Comparison of ENCODE assay signal across 8 cellular contexts in the genomic region with DNA sequence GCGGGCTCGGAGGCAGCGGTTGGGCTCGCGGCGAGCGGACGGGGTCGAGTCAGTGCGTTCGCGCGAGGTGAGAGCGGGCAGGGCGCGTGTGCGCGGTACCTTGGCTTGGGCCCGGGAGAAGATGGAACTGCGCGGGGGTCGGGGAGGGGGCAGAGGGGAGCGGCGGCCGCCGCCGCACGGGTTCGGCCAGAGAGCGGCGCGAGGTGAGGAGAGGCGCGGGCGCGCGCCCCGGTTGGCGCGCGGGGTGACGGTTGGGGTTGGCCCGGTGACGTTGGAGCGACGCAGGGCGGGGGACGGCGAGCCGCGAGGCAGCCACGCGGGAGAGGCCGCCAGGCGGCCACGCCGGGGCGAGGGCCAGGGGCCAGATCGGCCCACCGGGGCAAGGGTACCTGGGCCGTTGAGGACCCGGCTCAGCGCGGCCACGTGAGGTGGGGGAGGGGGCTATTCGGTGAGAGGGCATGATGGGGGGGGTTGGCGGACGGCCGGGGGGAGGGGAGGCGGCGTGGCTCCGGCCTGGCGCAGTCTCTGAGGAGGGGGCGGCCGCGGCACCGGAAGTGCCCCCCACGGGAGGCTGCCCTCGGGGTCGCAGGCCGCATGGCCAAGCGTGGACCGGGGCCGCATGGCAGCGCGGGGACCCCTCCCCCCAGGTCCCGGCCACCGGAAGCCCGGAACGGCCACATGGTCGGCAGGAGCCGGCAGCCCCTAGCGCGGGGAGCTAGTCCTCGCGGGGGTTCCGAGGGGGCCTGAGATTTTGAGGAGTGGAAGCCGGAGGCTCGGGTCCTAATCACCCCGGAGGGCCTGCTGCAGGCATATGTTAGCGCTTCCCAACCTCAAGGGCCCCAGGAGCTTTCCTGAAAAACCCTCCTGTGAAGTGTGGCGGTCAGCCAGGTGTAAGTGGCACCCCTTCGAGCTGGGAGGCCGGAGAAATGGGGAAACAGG. TPM values are rescaled to one million over a fixed set of nuclear protein-coding genes. Genes with fewer than 3 reads are reported as not detected.
DNase-seq lines count a peak whose midpoint lies in the region; ATAC-seq and TF ChIP-seq lines count a peak whose summit lies in the region.

No MANE protein-coding gene starts in this region.

- H3K4me3 ChIP-seq in choroid plexus epithelial cell (ENCODE audit: low read depth, low read length) = peak overlapping the region; percentile 72

- peak; percentile 16 for DNase-seq in Caki2 (ENCODE audit: low read depth)
- peak; percentile 42 for DNase-seq in choroid plexus epithelial cell (ENCODE audit: low read depth)
- peak; percentile 53 for DNase-seq in left kidney (ENCODE audit: low read depth, low spot score)
- DNase-seq in stimulated activated CD4-positive, alpha-beta T cell treated with anti-CD3 and anti-CD28 coated beads, Interleukin-4, amount 100 ng/mL, for 4 hours = peak; percentile 47 to 50
- DNase-seq in DMS153 (lab: John Stamatoyannopoulos, UW) = no peak
- no peak for DNase-seq in NCI-H187 treated with DMSO at 0.1 percent for 48 hours (lab: John Stamatoyannopoulos, UW)

- H3K27ac ChIP-seq in VCaP = peak overlapping the region; percentile 93

- in situ Hi-C loops in Caki2 (cut with HindIII; ENCODE audit: low pct_unique_long_range_greater_than_20kb, low sequenced_read_pairs) = no loop called here

- no peak for TF ChIP-seq CTCF in VCaP (conservative IDR thresholded peaks at IDR 0.05)
- TF ChIP-seq CTCF in choroid plexus epithelial cell (conservative IDR thresholded peaks at IDR 0.05; ENCODE audit: low read depth, low read length) = no peak

- ATAC-seq in HG03139 (IDR thresholded peaks at IDR 0.05; ENCODE audit: unreplicated experiment) = peak; percentile 3

RNA-seq across cellular contexts. Expression of a gene that starts 0.5 kb away (rescaled TPM):
- total RNA-seq in Caki2 (2014; rRNA removed; shearing (Covaris generic); ENCODE audit: low replicate concordance) = 483 and 624 TPM in 2 replicates

RNA-seq across cellular contexts. Expression of a gene that starts 7.2 kb away (rescaled TPM):
- 51.1 and 56.4 TPM in 2 replicates for total RNA-seq in Caki2 (2014; rRNA removed; shearing (Covaris generic); ENCODE audit: low replicate concordance)

RNA-seq across cellular contexts. Expression of a gene that starts 13.5 kb away (rescaled TPM):
- 1.8 and 8.5 TPM in 2 replicates for total RNA-seq in Caki2 (2014; rRNA removed; shearing (Covaris generic); ENCODE audit: low replicate concordance)

RNA-seq across cellular contexts. Expression of a gene that starts 21.2 kb away (rescaled TPM):
- 15.0 and 17.9 TPM in 2 replicates for total RNA-seq in Caki2 (2014; rRNA removed; shearing (Covaris generic); ENCODE audit: low replicate concordance)

RNA-seq across cellular contexts. Expression of a gene that starts 26.4 kb away (rescaled TPM):
- total RNA-seq in Caki2 (2014; rRNA removed; shearing (Covaris generic); ENCODE audit: low replicate concordance) = not detected in 2 replicates

Comparison
In these comparisons a context has a peak if more than half of its experiments do, and no peak if none do; other contexts are left out.
1. DNase-seq: peak in Caki2 (single experiment), choroid plexus epithelial cell (single experiment), left kidney (single experiment) and stimulated activated CD4-positive, alpha-beta T cell treated with anti-CD3 and anti-CD28 coated beads, Interleukin-4, amount 100 ng/mL, for 4 hours (2 of 2); none in DMS153 (single experiment) and NCI-H187 treated with DMSO at 0.1 percent for 48 hours (single experiment).